ENCODE assay signal across 9 cellular contexts in genomic region chr2:8545676-8546318, GRCh38.
DNase-seq lines count a peak whose midpoint lies in the region; ATAC-seq and TF ChIP-seq lines count a peak whose summit lies in the region.
"Had no signal": no experiment of that assay in that cellular context is flagged by ENCODE, and none has a peak within 500 bp of the region (broad histone marks: within the 10 kb centered on the region; RNA-seq: fewer than 3 reads in every experiment).

No MANE protein-coding gene starts in this region.

- peaks cover 69% of the 10 kb centered on the region for H3K4me1 Mint-ChIP-seq in T-helper 2 cell treated with Interferon-gamma antibody and Interleukin-4, amounts not matched to agents 5 μg/mL and 100 μg/mL, for 36 hours (ENCODE audit: low read depth)

- intact Hi-C loops in colonic mucosa (cut with DNase I), result no loop called here

- peak overlapping the region; percentile 97 for H3K27ac Mint-ChIP-seq in T-helper 2 cell treated with Interferon-gamma antibody and Interleukin-4, amounts not matched to agents 5 μg/mL and 100 μg/mL, for 36 hours

- DNase-seq in T-helper 2 cell treated with Interferon-gamma antibody and Interleukin-4, amounts not matched to agents 5 μg/mL and 100 μg/mL, for 36 hours (ENCODE audit: low spot score), result no peak
- DNase-seq in T-helper 2 cell (no peak), NOMO-1 treated with DMSO at 0.1 percent for 48 hours (lab: John Stamatoyannopoulos, UW; ENCODE audit: unreplicated experiment) (peak; percentile 26), colonic mucosa (peak; percentile 17), DMS53 (lab: John Stamatoyannopoulos, UW) (no peak), NCI-H69 (lab: John Stamatoyannopoulos, UW) (no peak)
- DNase-seq: cerebellar nuclear complex had no signal

- peaks cover 2% of the 10 kb centered on the region for H3K36me3 Mint-ChIP-seq in T-helper 2 cell treated with Interferon-gamma antibody and Interleukin-4, amounts not matched to agents 5 μg/mL and 100 μg/mL, for 36 hours (ENCODE audit: low read depth)

- H3K9me3 ChIP-seq in colonic mucosa, result no peaks in the 10 kb centered on the region

- H3K27me3 ChIP-seq in colonic mucosa, result no peaks in the 10 kb centered on the region

- peaks cover 2% of the 10 kb centered on the region for H3K27me3 Mint-ChIP-seq in T-helper 2 cell treated with Interferon-gamma antibody and Interleukin-4, amounts not matched to agents 5 μg/mL and 100 μg/mL, for 36 hours (ENCODE audit: low read depth)

- no peaks in the 10 kb centered on the region for H3K36me3 ChIP-seq in colonic mucosa

- ATAC-seq in HG02588 (IDR thresholded peaks at IDR 0.05; ENCODE audit: unreplicated experiment), result no peak

- no peak overlapping the region for H3K4me3 Mint-ChIP-seq in T-helper 2 cell treated with Interferon-gamma antibody and Interleukin-4, amounts not matched to agents 5 μg/mL and 100 μg/mL, for 36 hours

- H3K4me3 ChIP-seq in colonic mucosa, result no peak overlapping the region
- H3K4me3 ChIP-seq in skin epidermis, result no peak overlapping the region

- no peaks in the 10 kb centered on the region for H3K4me1 ChIP-seq in colonic mucosa

- TF ChIP-seq CTCF in colonic mucosa (IDR thresholded peaks at IDR 0.05), result no peak

- no peaks in the 10 kb centered on the region for H3K9me3 Mint-ChIP-seq in T-helper 2 cell treated with Interferon-gamma antibody and Interleukin-4, amounts not matched to agents 5 μg/mL and 100 μg/mL, for 36 hours

- no peak overlapping the region for H3K9ac ChIP-seq in colonic mucosa (ENCODE audit: low read depth in 2 of 2, low read length in 2 of 2)

- H3K27ac ChIP-seq in colonic mucosa, result no peak overlapping the region
- H3K27ac ChIP-seq in skin epidermis, result peak overlapping the region in 16 of 21 experiments; percentile 28 to 94 (median 68)

Comparison
In these comparisons a context has a peak if more than half of its experiments do, and no peak if none do; other contexts are left out.
1. DNase-seq: peak in NOMO-1 treated with DMSO at 0.1 percent for 48 hours (single experiment) and colonic mucosa (single experiment); none in T-helper 2 cell treated with Interferon-gamma antibody and Interleukin-4, amounts not matched to agents 5 μg/mL and 100 μg/mL, for 36 hours (single experiment), T-helper 2 cell (0 of 5), DMS53 (single experiment) and NCI-H69 (single experiment).